Comparison of ENCODE assay signal across 8 cellular contexts in the genomic region with DNA sequence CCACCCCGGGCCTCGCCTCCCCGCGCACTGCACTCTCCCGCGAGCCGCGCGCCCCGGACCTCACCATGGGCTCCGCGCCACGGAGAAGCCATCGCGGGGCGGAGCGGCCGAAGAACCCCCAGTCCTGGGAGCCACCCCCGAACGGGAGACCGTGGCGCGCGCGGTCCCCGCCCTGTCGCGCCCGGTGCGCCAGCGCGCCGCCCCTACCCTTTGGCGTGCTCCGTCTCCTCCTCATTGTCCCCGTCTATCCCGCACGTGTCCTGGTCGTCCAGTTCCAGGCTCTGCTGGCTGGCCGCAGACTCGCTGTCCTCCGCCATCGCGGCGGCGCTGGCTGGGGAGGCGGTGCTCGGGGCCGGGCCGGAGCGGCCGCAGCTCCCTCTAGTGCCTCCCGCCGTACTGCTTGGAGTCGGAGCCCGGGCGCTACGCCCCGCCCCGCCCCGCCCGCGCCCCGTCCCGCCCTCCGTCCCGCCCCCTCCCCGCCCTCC. TPM values are rescaled to one million over a fixed set of nuclear protein-coding genes. Genes with fewer than 3 reads are reported as not detected.
DNase-seq lines count a peak whose midpoint lies in the region; ATAC-seq and TF ChIP-seq lines count a peak whose summit lies in the region.

A gene (minus strand): TSS at position 398 of the 485 bp plus-strand sequence. CDS start 81 bp downstream, at position 317.

- CTCF ChIA-PET in A673 (lab: Charles Lee): interaction anchor here (0.9 kb wide), 2 partner anchors 12 to 203 kb away, joined by 3 to 10 read pairs; a partner anchor contains a TSS
- CTCF ChIA-PET in HCT116 (lab: Charles Lee): interaction anchor here (0.6 to 2.1 kb wide), 7 partner anchors 9 to 711 kb away, joined by 3 to 7 read pairs (median 4); no protein-coding TSS in a partner anchor

- H3K4me3 ChIP-seq in A673 (ENCODE audit: low read depth, low read length, poor library complexity, severe bottlenecking): peak within 1 kb of the TSS; percentile 95
- peak within 1 kb of the TSS; percentile 94 for H3K4me3 ChIP-seq in GM12864 (ENCODE audit: low read depth, low read length)
- H3K4me3 ChIP-seq in HCT116 (replicated peaks in 1 of 2; ENCODE audit: low read depth in 1 of 2, low read length in 2 of 2): peak within 1 kb of the TSS; percentile 74 to 84
- H3K4me3 ChIP-seq in SK-N-MC: peak within 1 kb of the TSS; percentile 77
- peak within 1 kb of the TSS; percentile 93 for H3K4me3 ChIP-seq in mesendoderm (ENCODE audit: low read length)
- H3K4me3 ChIP-seq in tibial artery: peak within 1 kb of the TSS; percentile 76 to 92

- no peaks in the 10 kb centered on the region for H3K9me2 ChIP-seq in HCT116 (ENCODE audit: insufficient read depth)

- H3K79me1 ChIP-seq in mesendoderm (ENCODE audit: low read length): peaks cover 2% of the 10 kb centered on the region

- TF ChIP-seq RAD21 in HCT116 (IDR thresholded peaks at IDR 0.05; ENCODE audit: low read depth): peak; percentile 40

- no peak within 1 kb of the TSS for H4K8ac ChIP-seq in mesendoderm (ENCODE audit: low read depth, low read length)

- H4K20me1 ChIP-seq in HCT116 (ENCODE audit: insufficient read depth): no peaks in the 10 kb centered on the region

- peak within 1 kb of the TSS; percentile 77 for H3K9ac ChIP-seq in HCT116 (ENCODE audit: low read length)
- peak within 1 kb of the TSS; percentile 41 for H3K9ac ChIP-seq in SK-N-MC (ENCODE audit: insufficient read length)
- peak within 1 kb of the TSS; percentile 93 for H3K9ac ChIP-seq in mesendoderm (ENCODE audit: low read length)

- BruUV-seq in A673 (replicated peaks; lab: Mats Ljungman, UMichigan): no TSS peak
- no TSS peak for BruUV-seq in HCT116 (replicated peaks; lab: Mats Ljungman, UMichigan)

- TF ChIP-seq POLR2A in HCT116 (IDR thresholded peaks at IDR 0.05; ENCODE audit: borderline replicate concordance, extremely low read depth, insufficient read depth, insufficient read length): peak; percentile 89

- peaks cover 46% of the 10 kb centered on the region for H3K79me2 ChIP-seq in HCT116 (ENCODE audit: insufficient read depth, low read length)
- peaks cover 3% of the 10 kb centered on the region for H3K79me2 ChIP-seq in mesendoderm (ENCODE audit: control insufficient read depth, insufficient read depth, low read length)

- H3K18ac ChIP-seq in mesendoderm (ENCODE audit: low read length): peak within 1 kb of the TSS; percentile 65

- no CpG with 5 or more reads among the region's 68 CpGs for WGBS in mesendoderm (ENCODE audit: extremely low coverage, insufficient coverage, low lambda C conversion rate)

- H3K4ac ChIP-seq in mesendoderm (ENCODE audit: low read depth, low read length): no peak within 1 kb of the TSS

- peak within 1 kb of the TSS; percentile 86 for H3K4me2 ChIP-seq in HCT116 (ENCODE audit: low read length)
- H3K4me2 ChIP-seq in mesendoderm (ENCODE audit: low read length): peak within 1 kb of the TSS; percentile 74

- TF ChIP-seq CTCF in A673 (conservative IDR thresholded peaks at IDR 0.05; ENCODE audit: low read depth, low read length) (peak; percentile 39; the same call in 1 of the 2 replicates), GM12864 (IDR thresholded peaks at IDR 0.05; ENCODE audit: low read depth, low read length, missing control alignments) (peak; percentile 33), HCT116 (IDR thresholded peaks at IDR 0.05 in 2 of 3, conservative IDR thresholded peaks at IDR 0.05 in 1 of 3; ENCODE audit: borderline replicate concordance in 1 of 3, insufficient read depth in 1 of 3, low read depth in 2 of 3, low read length in 2 of 3) (peak in 2 of 3 experiments; percentile 18 to 44; a peak in 2 of 6 replicates), tibial artery (IDR thresholded peaks at IDR 0.05) (peak; percentile 30 to 36)

- H3K4me1 ChIP-seq in A673 (ENCODE audit: insufficient read depth, low read length, poor library complexity, severe bottlenecking) (peaks cover 26% of the 10 kb centered on the region), HCT116 (ENCODE audit: control insufficient read depth in 1 of 2, insufficient read depth in 2 of 2, low read length in 2 of 2) (peaks cover 19 to 22% of the 10 kb centered on the region in 2 experiments), mesendoderm (ENCODE audit: control insufficient read depth, low read depth, low read length) (peaks cover 4% of the 10 kb centered on the region), tibial artery (peaks cover 0 to 25% (median 15%) of the 10 kb centered on the region in 4 donors)

- DNase-seq in A673 (ENCODE audit: low spot score): peak; percentile 87
- peak; percentile 21 for DNase-seq in GM12864 (ENCODE audit: low read depth)
- peak; percentile 68 for DNase-seq in HCT116 (ENCODE audit: low read depth, low spot score)
- peak; percentile 85 for DNase-seq in LoVo (ENCODE audit: low spot score)
- DNase-seq in SK-N-MC (ENCODE audit: low read depth, low spot score): no peak
- DNase-seq in effector CD8-positive, alpha-beta T cell (lab: John Stamatoyannopoulos, UW): peak; percentile 64
- peak; percentile 91 for DNase-seq in mesendoderm
- DNase-seq in tibial artery: peak; percentile 78 to 91

- no peak within 1 kb of the TSS for H2BK120ac ChIP-seq in mesendoderm (ENCODE audit: low read depth, low read length)

- no peaks in the 10 kb centered on the region for H3K27me3 ChIP-seq in A673 (replicated peaks; ENCODE audit: insufficient read depth, low read depth, low read length, poor library complexity)
- H3K27me3 ChIP-seq in HCT116 (ENCODE audit: insufficient read depth, low read length): no peaks in the 10 kb centered on the region
- no peaks in the 10 kb centered on the region for H3K27me3 ChIP-seq in mesendoderm (ENCODE audit: insufficient read depth, low read length, poor library complexity)
- H3K27me3 ChIP-seq in tibial artery: no peaks in the 10 kb centered on the region

- H2BK5ac ChIP-seq in mesendoderm (ENCODE audit: low read length): no peak within 1 kb of the TSS

- peak; percentile 89 for ATAC-seq in HCT116

- H3K23ac ChIP-seq in mesendoderm (ENCODE audit: low read length): peak within 1 kb of the TSS; percentile 100

- intact Hi-C loops in A673 (cut with micrococcal nuclease; ENCODE audit: unreplicated experiment): no loop called here
- intact Hi-C loops in HCT116 (cut with micrococcal nuclease): loop anchor here (5.0 kb wide), 3 partner anchors 34 to 216 kb away; a partner anchor contains a TSS
- intact Hi-C loops in tibial artery (cut with DNase I; ENCODE audit: low total_unique reads): loop anchor here (10.0 kb wide), 1 partner anchor 74 kb away; a partner anchor contains a TSS

- POLR2A ChIA-PET in A673 (lab: Charles Lee; ENCODE audit: low non-redundant PET) (interaction anchor here (0.6 kb wide), 1 partner anchor 16 kb away, joined by 3 read pairs; no protein-coding TSS in a partner anchor), HCT116 (lab: Charles Lee) (interaction anchor here (0.7 to 2.0 kb wide), 9 partner anchors 11 to 290 kb away, joined by 3 to 5 read pairs (median 4); a partner anchor contains a TSS)

- RAD21 ChIA-PET in HCT116 (lab: Charles Lee; ENCODE audit: low non-redundant PET in 1 of 2, low total read pairs in 2 of 2, uncharacterized antibody in 2 of 2, unreplicated experiment in 2 of 2): interaction anchor here in 1 of 2 experiments (0.6 kb wide), 1 partner anchor 1574 kb away, joined by 3 read pairs; no protein-coding TSS in a partner anchor

- H4K5ac ChIP-seq in mesendoderm (ENCODE audit: low read length): no peak within 1 kb of the TSS

- no peak within 1 kb of the TSS for H2AK5ac ChIP-seq in mesendoderm (ENCODE audit: low read length)

- H3K9me3 ChIP-seq in A673 (ENCODE audit: low read depth, low read length, poor library complexity, severe bottlenecking): no peaks in the 10 kb centered on the region
- no peaks in the 10 kb centered on the region for H3K9me3 ChIP-seq in HCT116 (ENCODE audit: control insufficient read depth in 1 of 2, insufficient read depth in 1 of 2, low read depth in 1 of 2, low read length in 2 of 2)
- no peaks in the 10 kb centered on the region for H3K9me3 ChIP-seq in SK-N-MC (ENCODE audit: low read depth, low read length)
- H3K9me3 ChIP-seq in tibial artery: no peaks in the 10 kb centered on the region

- no peak within 1 kb of the TSS for H2BK15ac ChIP-seq in mesendoderm (replicated peaks; ENCODE audit: low read depth)

- peak within 1 kb of the TSS; percentile 80 for H3K27ac ChIP-seq in A673 (ENCODE audit: low read depth, low read length, poor library complexity, severe bottlenecking)
- H3K27ac ChIP-seq in HCT116 (ENCODE audit: low read depth, low read length): peak within 1 kb of the TSS; percentile 80
- no peak within 1 kb of the TSS for H3K27ac ChIP-seq in SK-N-MC
- peak within 1 kb of the TSS; percentile 87 for H3K27ac ChIP-seq in mesendoderm (ENCODE audit: low read depth, low read length)
- H3K27ac ChIP-seq in tibial artery: peak within 1 kb of the TSS; percentile 86 to 88

- H3K36me3 ChIP-seq in A673 (ENCODE audit: insufficient read depth, low read length, poor library complexity, severe bottlenecking): no peaks in the 10 kb centered on the region
- H3K36me3 ChIP-seq in HCT116 (ENCODE audit: control insufficient read depth in 1 of 2, insufficient read depth in 2 of 2, low read length in 2 of 2): no peaks in the 10 kb centered on the region
- no peaks in the 10 kb centered on the region for H3K36me3 ChIP-seq in SK-N-MC (ENCODE audit: insufficient read depth, low read length)
- H3K36me3 ChIP-seq in mesendoderm (ENCODE audit: control insufficient read depth, insufficient read depth, low read length): no peaks in the 10 kb centered on the region
- H3K36me3 ChIP-seq in tibial artery: no peaks in the 10 kb centered on the region

- no peak within 1 kb of the TSS for H2AFZ ChIP-seq in HCT116 (ENCODE audit: low read depth, low read length, poor library complexity, severe bottlenecking)

- H3K56ac ChIP-seq in mesendoderm (ENCODE audit: low read length): peak within 1 kb of the TSS; percentile 99

TF ChIP-seq in HCT116, 20 proteins besides CTCF, POLR2A, EP300 and RAD21 (continues in another document):
- TF ChIP-seq EZH2phosphoT487 (IDR thresholded peaks at IDR 0.05; ENCODE audit: borderline replicate concordance): no peak
- TF ChIP-seq ZNF274 (IDR thresholded peaks at IDR 0.05; ENCODE audit: low read depth, low read length): no peak
- TF ChIP-seq TCF7L2 (IDR thresholded peaks at IDR 0.05; ENCODE audit: borderline replicate concordance, extremely low read depth, insufficient read depth, insufficient read length): peak; percentile 15
- TF ChIP-seq, protein P1, sequence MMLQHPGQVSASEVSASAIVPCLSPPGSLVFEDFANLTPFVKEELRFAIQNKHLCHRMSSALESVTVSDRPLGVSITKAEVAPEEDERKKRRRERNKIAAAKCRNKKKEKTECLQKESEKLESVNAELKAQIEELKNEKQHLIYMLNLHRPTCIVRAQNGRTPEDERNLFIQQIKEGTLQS (IDR thresholded peaks at IDR 0.05): no peak
- no peak for TF ChIP-seq CEBPB (IDR thresholded peaks at IDR 0.05; ENCODE audit: low read depth)
- TF ChIP-seq, protein P2, sequence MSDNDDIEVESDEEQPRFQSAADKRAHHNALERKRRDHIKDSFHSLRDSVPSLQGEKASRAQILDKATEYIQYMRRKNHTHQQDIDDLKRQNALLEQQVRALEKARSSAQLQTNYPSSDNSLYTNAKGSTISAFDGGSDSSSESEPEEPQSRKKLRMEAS (IDR thresholded peaks at IDR 0.05): peak; percentile 90
- TF ChIP-seq CBX3 (IDR thresholded peaks at IDR 0.05; ENCODE audit: low read depth): no peak

RNA-seq across cellular contexts. Expression of the gene that starts here (rescaled TPM):
- total RNA-seq in A673 (2021) (15.7 and 16.3 TPM in 2 replicates), HCT116 (2021; ENCODE audit: unreplicated experiment) (26.1 TPM)
- polyA plus RNA-seq in HCT116 (2012): 12.1 and 13.1 TPM in 2 replicates
- polyA plus RNA-seq in mesendoderm (2013, experiment 1 of 2): 14.3 TPM
- 14.1 TPM for polyA plus RNA-seq in mesendoderm (2013, experiment 2 of 2)

Comparison
In these comparisons a context has a peak if more than half of its experiments do, and no peak if none do; other contexts are left out.
1. H3K9ac ChIP-seq: peak in every context shown above with its lines; median percentile 93 in mesendoderm; 77 in HCT116; 41 in SK-N-MC.